Comparison of ENCODE assay signal across 9 cellular contexts in genomic region chr7:151704969-151705743, GRCh38.
DNase-seq lines count a peak whose midpoint lies in the region; ATAC-seq and TF ChIP-seq lines count a peak whose summit lies in the region.
"Had no signal": no experiment of that assay in that cellular context is flagged by ENCODE, and none has a peak within 500 bp of the region (broad histone marks: within the 10 kb centered on the region; RNA-seq: fewer than 3 reads in every experiment).

No MANE protein-coding gene starts in this region.

- H3K9me3 ChIP-seq in left lung (no peaks in the 10 kb centered on the region), tibial artery (no peaks in the 10 kb centered on the region), spleen (no peaks in the 10 kb centered on the region)

- H3K4me3 ChIP-seq in coronary artery (peak overlapping the region; percentile 32), left lung (no peak overlapping the region), tibial artery (peak overlapping the region; percentile 21 to 32), spleen (no peak overlapping the region)

- no peak for DNase-seq in activated CD8-positive, alpha-beta T cell treated with anti-CD3 and anti-CD28 coated beads for 36 hours
- no peak for DNase-seq in activated CD8-positive, alpha-beta T cell treated with anti-CD3 and anti-CD28 coated beads, Interleukin-2, amount 10 ng/mL, durations not matched to agents 7 days and 5 days
- DNase-seq in coronary artery (ENCODE audit: low spot score) = no peak
- DNase-seq in left lung = peak in 1 of 2 donors; percentile 59
- DNase-seq in tibial artery = no peak
- no peak for DNase-seq in spleen
- no peak for DNase-seq in midbrain (lab: John Stamatoyannopoulos, UW)

- WGBS in spleen, 5 donors = 64 to 78% (median 73%) methylated on average over 18 of the region's 18 CpGs

- peaks cover 4% of the 10 kb centered on the region for H3K4me1 Mint-ChIP-seq in activated CD8-positive, alpha-beta T cell treated with anti-CD3 and anti-CD28 coated beads for 36 hours (ENCODE audit: low read depth)
- H3K4me1 Mint-ChIP-seq in activated CD8-positive, alpha-beta T cell treated with anti-CD3 and anti-CD28 coated beads, Interleukin-2, amount 10 ng/mL, durations not matched to agents 7 days and 5 days (ENCODE audit: low read depth) = peaks cover 3% of the 10 kb centered on the region

- peak; percentile 24 for ATAC-seq in activated CD8-positive, alpha-beta T cell treated with anti-CD3 and anti-CD28 coated beads for 36 hours
- ATAC-seq in activated CD8-positive, alpha-beta T cell treated with anti-CD3 and anti-CD28 coated beads, Interleukin-2, amount 10 ng/mL, durations not matched to agents 7 days and 5 days = no peak
- ATAC-seq in left lung (peak; percentile 6), HG03469 (IDR thresholded peaks at IDR 0.05; ENCODE audit: unreplicated experiment) (no peak)

- no peaks in the 10 kb centered on the region for H3K27me3 Mint-ChIP-seq in activated CD8-positive, alpha-beta T cell treated with anti-CD3 and anti-CD28 coated beads for 36 hours
- H3K27me3 Mint-ChIP-seq in activated CD8-positive, alpha-beta T cell treated with anti-CD3 and anti-CD28 coated beads, Interleukin-2, amount 10 ng/mL, durations not matched to agents 7 days and 5 days (ENCODE audit: low read depth) = no peaks in the 10 kb centered on the region

- H3K4me1 ChIP-seq in left lung (peaks cover 0 to 10% of the 10 kb centered on the region in 2 donors), tibial artery (peaks cover 0 to 14% (median 7%) of the 10 kb centered on the region in 4 donors), spleen (peaks cover 0 to 25% (median 10%) of the 10 kb centered on the region in 6 donors)

- H3K27me3 ChIP-seq in left lung (no peaks in the 10 kb centered on the region), tibial artery (no peaks in the 10 kb centered on the region), spleen (replicated peaks in 1 of 7) (no peaks in the 10 kb centered on the region)

- H3K4me3 Mint-ChIP-seq in activated CD8-positive, alpha-beta T cell treated with anti-CD3 and anti-CD28 coated beads for 36 hours = no peak overlapping the region
- no peak overlapping the region for H3K4me3 Mint-ChIP-seq in activated CD8-positive, alpha-beta T cell treated with anti-CD3 and anti-CD28 coated beads, Interleukin-2, amount 10 ng/mL, durations not matched to agents 7 days and 5 days
- H3K4me3 Mint-ChIP-seq: nephron had no signal

- H3K27ac Mint-ChIP-seq in activated CD8-positive, alpha-beta T cell treated with anti-CD3 and anti-CD28 coated beads for 36 hours = peak overlapping the region; percentile 1
- no peak overlapping the region for H3K27ac Mint-ChIP-seq in activated CD8-positive, alpha-beta T cell treated with anti-CD3 and anti-CD28 coated beads, Interleukin-2, amount 10 ng/mL, durations not matched to agents 7 days and 5 days
- H3K27ac Mint-ChIP-seq: nephron had no signal

- CTCF ChIA-PET in activated CD8-positive, alpha-beta T cell treated with anti-CD3 and anti-CD28 coated beads for 36 hours (lab: Charles Lee) = interaction anchor here (0.8 to 1.6 kb wide), 3 partner anchors 20 to 130 kb away, joined by 3 read pairs; no protein-coding TSS in a partner anchor
- CTCF ChIA-PET in activated CD8-positive, alpha-beta T cell treated with anti-CD3 and anti-CD28 coated beads, Interleukin-2, amount 10 ng/mL, durations not matched to agents 7 days and 5 days (lab: Charles Lee) = interaction anchor here (0.7 to 2.0 kb wide), 6 partner anchors 10 to 390 kb away, joined by 3 to 5 read pairs (median 4); no protein-coding TSS in a partner anchor

- H3K9me3 Mint-ChIP-seq in activated CD8-positive, alpha-beta T cell treated with anti-CD3 and anti-CD28 coated beads for 36 hours = no peaks in the 10 kb centered on the region
- no peaks in the 10 kb centered on the region for H3K9me3 Mint-ChIP-seq in activated CD8-positive, alpha-beta T cell treated with anti-CD3 and anti-CD28 coated beads, Interleukin-2, amount 10 ng/mL, durations not matched to agents 7 days and 5 days (ENCODE audit: insufficient read depth)
- H3K9me3 Mint-ChIP-seq: nephron had no signal

- intact Hi-C loops in activated CD8-positive, alpha-beta T cell treated with anti-CD3 and anti-CD28 coated beads for 36 hours (cut with micrococcal nuclease) = no loop called here
- intact Hi-C loops in left lung (cut with DNase I) = no loop called here
- intact Hi-C loops in tibial artery (cut with DNase I; ENCODE audit: low total_unique reads) = loop anchor here (5.0 kb wide), 1 partner anchor 78 kb away; no protein-coding TSS in a partner anchor
- intact Hi-C loops in spleen (cut with DNase I; ENCODE audit: low total_unique reads) = no loop called here

- TF ChIP-seq CTCF in activated CD8-positive, alpha-beta T cell treated with anti-CD3 and anti-CD28 coated beads for 36 hours (IDR thresholded peaks at IDR 0.05) = no peak
- TF ChIP-seq CTCF in coronary artery (IDR thresholded peaks at IDR 0.05) (no peak), left lung (IDR thresholded peaks at IDR 0.05) (no peak), tibial artery (IDR thresholded peaks at IDR 0.05) (no peak), spleen (IDR thresholded peaks at IDR 0.05 in 8 of 11, conservative IDR thresholded peaks at IDR 0.05 in 3 of 11) (no peak)

- POLR2A ChIA-PET in activated CD8-positive, alpha-beta T cell treated with anti-CD3 and anti-CD28 coated beads for 36 hours (lab: Charles Lee) = no interaction called here
- POLR2A ChIA-PET in activated CD8-positive, alpha-beta T cell treated with anti-CD3 and anti-CD28 coated beads, Interleukin-2, amount 10 ng/mL, durations not matched to agents 7 days and 5 days (lab: Charles Lee) = interaction anchor here (0.6 kb wide), 1 partner anchor 8 kb away, joined by 3 read pairs; no protein-coding TSS in a partner anchor

- H3K36me3 Mint-ChIP-seq in activated CD8-positive, alpha-beta T cell treated with anti-CD3 and anti-CD28 coated beads for 36 hours (ENCODE audit: low read depth) = no peaks in the 10 kb centered on the region
- no peaks in the 10 kb centered on the region for H3K36me3 Mint-ChIP-seq in activated CD8-positive, alpha-beta T cell treated with anti-CD3 and anti-CD28 coated beads, Interleukin-2, amount 10 ng/mL, durations not matched to agents 7 days and 5 days (ENCODE audit: low read depth)

- peak overlapping the region in 1 of 2 donors; percentile 15 for H3K27ac ChIP-seq in coronary artery
- H3K27ac ChIP-seq in left lung = no peak overlapping the region
- H3K27ac ChIP-seq in tibial artery = peak overlapping the region in 1 of 2 donors; percentile 50
- no peak overlapping the region for H3K27ac ChIP-seq in spleen

- H3K36me3 ChIP-seq in left lung (no peaks in the 10 kb centered on the region), tibial artery (no peaks in the 10 kb centered on the region), spleen (peaks cover 0 to 17% (median 0%) of the 10 kb centered on the region in 6 donors)

- no peak for TF ChIP-seq POLR2A in spleen (IDR thresholded peaks at IDR 0.05)

Comparison
In these comparisons a context has a peak if more than half of its experiments do, and no peak if none do; other contexts are left out.
1. ATAC-seq: peak in activated CD8-positive, alpha-beta T cell treated with anti-CD3 and anti-CD28 coated beads for 36 hours (single experiment) and left lung (single experiment); none in activated CD8-positive, alpha-beta T cell treated with anti-CD3 and anti-CD28 coated beads, Interleukin-2, amount 10 ng/mL, durations not matched to agents 7 days and 5 days (single experiment) and HG03469 (single experiment).
2. H3K4me3 ChIP-seq: peak in coronary artery (single experiment) and tibial artery (2 of 2); none in left lung (0 of 2) and spleen (0 of 8).